Comparison of ENCODE assay signal across 12 cellular contexts in genomic region chr21:36381841-36382589, GRCh38. TPM values are rescaled to one million over a fixed set of nuclear protein-coding genes. Genes with fewer than 3 reads are reported as not detected.
DNase-seq lines count a peak whose midpoint lies in the region; ATAC-seq, FAIRE-seq and TF ChIP-seq lines count a peak whose summit lies in the region.
"Had no signal": no experiment of that assay in that cellular context is flagged by ENCODE, and none has a peak within 500 bp of the region (broad histone marks: within the 10 kb centered on the region; RNA-seq: fewer than 3 reads in every experiment).

No MANE protein-coding gene starts in this region.

- peaks cover 12% of the 10 kb centered on the region for H3K4me1 Mint-ChIP-seq in activated CD8-positive, alpha-beta memory T cell treated with anti-CD3 and anti-CD28 coated beads, Interleukin-2, amount 10 ng/mL, durations not matched to agents 7 days and 5 days

- H3K9me3 ChIP-seq in skeletal muscle tissue (ENCODE audit: control insufficient read depth in 3 of 3, low read length in 3 of 3) = no peaks in the 10 kb centered on the region
- H3K9me3 ChIP-seq: HAP-1 had no signal

- FAIRE-seq in RCC 7860 (lab: Jason Lieb, UNC) = no peak
- FAIRE-seq: D721Med had no signal

- H3K27me3 ChIP-seq in skeletal muscle tissue (ENCODE audit: control insufficient read depth in 3 of 3, insufficient read depth in 3 of 3, low read length in 3 of 3) = no peaks in the 10 kb centered on the region

- no peak overlapping the region for H3K4me3 Mint-ChIP-seq in activated CD8-positive, alpha-beta memory T cell treated with anti-CD3 and anti-CD28 coated beads, Interleukin-2, amount 10 ng/mL, durations not matched to agents 7 days and 5 days

- no peaks in the 10 kb centered on the region for H3K27me3 Mint-ChIP-seq in activated CD8-positive, alpha-beta memory T cell treated with anti-CD3 and anti-CD28 coated beads, Interleukin-2, amount 10 ng/mL, durations not matched to agents 7 days and 5 days

- H3K27ac ChIP-seq in skeletal muscle tissue (ENCODE audit: low read depth, low read length) = peak overlapping the region; percentile 48

- peaks cover 13% of the 10 kb centered on the region for H3K36me3 Mint-ChIP-seq in activated CD8-positive, alpha-beta memory T cell treated with anti-CD3 and anti-CD28 coated beads, Interleukin-2, amount 10 ng/mL, durations not matched to agents 7 days and 5 days

- TF ChIP-seq POLR2A in GM18505 (IDR thresholded peaks at IDR 0.05; ENCODE audit: borderline replicate concordance, extremely low read depth, insufficient read depth, insufficient read length) = no peak

- H3K9ac ChIP-seq in skeletal muscle tissue (ENCODE audit: low read depth in 1 of 3, low read length in 3 of 3) = no peak overlapping the region

- H3K9me3 Mint-ChIP-seq in activated CD8-positive, alpha-beta memory T cell treated with anti-CD3 and anti-CD28 coated beads, Interleukin-2, amount 10 ng/mL, durations not matched to agents 7 days and 5 days (ENCODE audit: low read depth) = no peaks in the 10 kb centered on the region

- peaks cover 0 to 6% (median 4%) of the 10 kb centered on the region in 3 donors for H3K36me3 ChIP-seq in skeletal muscle tissue (ENCODE audit: control insufficient read depth in 3 of 3, insufficient read depth in 3 of 3, low read length in 3 of 3)

- DNase-seq in activated CD8-positive, alpha-beta memory T cell treated with anti-CD3 and anti-CD28 coated beads, Interleukin-2, amount 10 ng/mL, durations not matched to agents 7 days and 5 days = no peak
- no peak for DNase-seq in activated CD8-positive, alpha-beta memory T cell treated with anti-CD3 and anti-CD28 coated beads for 24 hours
- DNase-seq in RCC 7860 (ENCODE audit: low spot score) = peak; percentile 23
- peak; percentile 42 for DNase-seq in fibroblast of gingiva (ENCODE audit: low read depth)
- DNase-seq in NOMO-1 (lab: John Stamatoyannopoulos, UW; ENCODE audit: unreplicated experiment in 2 of 2) = no peak
- DNase-seq: NCI-H748 treated with DMSO at 0.1 percent for 48 hours had no signal

- ATAC-seq in activated CD8-positive, alpha-beta memory T cell treated with anti-CD3 and anti-CD28 coated beads, Interleukin-2, amount 10 ng/mL, durations not matched to agents 7 days and 5 days = no peak
- ATAC-seq in HG03280 (IDR thresholded peaks at IDR 0.05; ENCODE audit: unreplicated experiment) (no peak), GM18505 (IDR thresholded peaks at IDR 0.05; ENCODE audit: unreplicated experiment) (no peak)
- ATAC-seq: Right ventricle myocardium inferior had no signal

- peak overlapping the region; percentile 17 for H3K27ac Mint-ChIP-seq in activated CD8-positive, alpha-beta memory T cell treated with anti-CD3 and anti-CD28 coated beads, Interleukin-2, amount 10 ng/mL, durations not matched to agents 7 days and 5 days

- CTCF ChIA-PET in activated CD8-positive, alpha-beta memory T cell treated with anti-CD3 and anti-CD28 coated beads, Interleukin-2, amount 10 ng/mL, durations not matched to agents 7 days and 5 days (lab: Charles Lee) = no interaction called here

- peaks cover 14 to 30% (median 25%) of the 10 kb centered on the region in 3 donors for H3K4me1 ChIP-seq in skeletal muscle tissue (ENCODE audit: control insufficient read depth in 3 of 3, insufficient read depth in 3 of 3, low read length in 3 of 3)

- no peak overlapping the region for H3K4me3 ChIP-seq in skeletal muscle tissue (ENCODE audit: low read length in 3 of 3)
- H3K4me3 ChIP-seq: HAP-1 had no signal

RNA-seq across cellular contexts. Expression of gene CHAF1B, which starts 3.2 kb away (rescaled TPM):
- 10 to 100 TPM; 28.9 to 29.2 TPM for total RNA-seq in activated CD8-positive, alpha-beta memory T cell treated with anti-CD3 and anti-CD28 coated beads, Interleukin-2, amount 10 ng/mL, durations not matched to agents 7 days and 5 days
- total RNA-seq in skeletal muscle tissue = 2.1 TPM

Comparison
In these comparisons a context has a peak if more than half of its experiments do, and no peak if none do; other contexts are left out.
1. DNase-seq: peak in RCC 7860 (single experiment) and fibroblast of gingiva (single experiment); none in activated CD8-positive, alpha-beta memory T cell treated with anti-CD3 and anti-CD28 coated beads, Interleukin-2, amount 10 ng/mL, durations not matched to agents 7 days and 5 days (single experiment), activated CD8-positive, alpha-beta memory T cell treated with anti-CD3 and anti-CD28 coated beads for 24 hours (single experiment) and NOMO-1 (0 of 2).